Comparison of ENCODE assay signal across 8 cellular contexts in genomic region chr1:116498789-116499628, GRCh38.
DNase-seq lines count a peak whose midpoint lies in the region; ATAC-seq, FAIRE-seq and TF ChIP-seq lines count a peak whose summit lies in the region.

No MANE protein-coding gene starts in this region.

- H3K9me3 ChIP-seq in transverse colon: no peaks in the 10 kb centered on the region

- CTCF ChIA-PET in activated CD4-positive, alpha-beta T cell treated with anti-CD3 and anti-CD28 coated beads, Interleukin-2, amount 10 ng/mL, durations not matched to agents 7 days and 5 days (lab: Charles Lee): interaction anchor here (0.6 to 8.1 kb wide), 23 partner anchors 9 to 558 kb away, joined by 3 to 54 read pairs (median 5); no protein-coding TSS in a partner anchor

- in situ Hi-C loops in ACHN (cut with HindIII; ENCODE audit: low pct_ligation_motif_present, low pct_unique_long_range_greater_than_20kb, low sequenced_read_pairs) (loop anchor here (25.0 kb wide), 1 partner anchor 362 kb away; no protein-coding TSS in a partner anchor), transverse colon (cut with MboI; ENCODE audit: low pct_ligation_motif_present in 1 of 4, low pct_unique_long_range_greater_than_20kb in 1 of 4, low sequenced_read_pairs in 3 of 4) (loop anchor here in 3 of 4 donors (10.0 to 25.0 kb wide), 4 partner anchors 114 to 364 kb away; partner anchors contain the start of gene ATP1A1 (in 2 of the 3))

- intact Hi-C loops in transverse colon (cut with DNase I; ENCODE audit: low total_unique reads): no loop called here

- POLR2A ChIA-PET in activated CD4-positive, alpha-beta T cell treated with anti-CD3 and anti-CD28 coated beads, Interleukin-2, amount 10 ng/mL, durations not matched to agents 7 days and 5 days (lab: Charles Lee): interaction anchor here (0.6 kb wide), 1 partner anchor 360 kb away, joined by 3 read pairs; no protein-coding TSS in a partner anchor

- peak; percentile 65 for DNase-seq in ACHN
- DNase-seq in GM12892 (ENCODE audit: insufficient read length): peak; percentile 32
- DNase-seq in NCI-H446 (lab: John Stamatoyannopoulos, UW): peak; percentile 71 to 87
- DNase-seq in activated CD4-positive, alpha-beta T cell treated with anti-CD3 and anti-CD28 coated beads, Interleukin-2, amount 10 ng/mL, durations not matched to agents 7 days and 5 days: peak; percentile 67
- DNase-seq in endothelial cell (ENCODE audit: low spot score): peak; percentile 79
- peak in 1 of 2 experiments; percentile 58 for DNase-seq in mesothelial cell of epicardium (ENCODE audit: low spot score in 2 of 2, unreplicated experiment in 2 of 2)
- peak; percentile 64 for DNase-seq in transverse colon

- peak; percentile 76 for FAIRE-seq in GM12892 (lab: Jason Lieb, UNC)

- no peak overlapping the region for H3K4me3 Mint-ChIP-seq in activated CD4-positive, alpha-beta T cell treated with anti-CD3 and anti-CD28 coated beads, Interleukin-2, amount 10 ng/mL, durations not matched to agents 7 days and 5 days
- H3K4me3 Mint-ChIP-seq in endothelial cell (ENCODE audit: unreplicated experiment) (no peak overlapping the region), mesothelial cell of epicardium (no peak overlapping the region)

- H3K4me3 ChIP-seq in transverse colon: no peak overlapping the region

- ATAC-seq in HG03378 (IDR thresholded peaks at IDR 0.05; ENCODE audit: unreplicated experiment): peak; percentile 57

- H3K27me3 Mint-ChIP-seq in activated CD4-positive, alpha-beta T cell treated with anti-CD3 and anti-CD28 coated beads, Interleukin-2, amount 10 ng/mL, durations not matched to agents 7 days and 5 days: no peaks in the 10 kb centered on the region
- H3K27me3 Mint-ChIP-seq in endothelial cell (ENCODE audit: unreplicated experiment) (no peaks in the 10 kb centered on the region), mesothelial cell of epicardium (ENCODE audit: low read depth) (no peaks in the 10 kb centered on the region)

- no peak for TF ChIP-seq EP300 in transverse colon (IDR thresholded peaks at IDR 0.05; ENCODE audit: low read depth)

- H3K4me1 ChIP-seq in transverse colon: peaks cover 0 to 42% (median 2%) of the 10 kb centered on the region in 4 donors

- peaks cover 9% of the 10 kb centered on the region for H3K36me3 Mint-ChIP-seq in activated CD4-positive, alpha-beta T cell treated with anti-CD3 and anti-CD28 coated beads, Interleukin-2, amount 10 ng/mL, durations not matched to agents 7 days and 5 days (ENCODE audit: low read depth)
- H3K36me3 Mint-ChIP-seq in endothelial cell (ENCODE audit: low read depth, unreplicated experiment) (peaks cover 3% of the 10 kb centered on the region), mesothelial cell of epicardium (no peaks in the 10 kb centered on the region)

- peak; percentile 82 for TF ChIP-seq CTCF in endothelial cell (IDR thresholded peaks at IDR 0.05; ENCODE audit: unreplicated experiment)
- peak; percentile 87 for TF ChIP-seq CTCF in mesothelial cell of epicardium (IDR thresholded peaks at IDR 0.05; ENCODE audit: unreplicated experiment)
- TF ChIP-seq CTCF in transverse colon (IDR thresholded peaks at IDR 0.05): peak; percentile 69 to 93 (median 78)

- no peaks in the 10 kb centered on the region for H3K36me3 ChIP-seq in transverse colon

- 54 to 100% methylated on average over 2 to 13 of the region's 13 CpGs for WGBS in transverse colon (ENCODE audit: low coverage in 1 of 2), 2 donors

- TF ChIP-seq POLR2A in GM12892 (IDR thresholded peaks at IDR 0.05; ENCODE audit: low read depth, low read length) (no peak), transverse colon (IDR thresholded peaks at IDR 0.05) (no peak)

- H3K4me1 Mint-ChIP-seq in activated CD4-positive, alpha-beta T cell treated with anti-CD3 and anti-CD28 coated beads, Interleukin-2, amount 10 ng/mL, durations not matched to agents 7 days and 5 days: peaks cover 52% of the 10 kb centered on the region
- H3K4me1 Mint-ChIP-seq in endothelial cell (ENCODE audit: unreplicated experiment) (peaks cover 13% of the 10 kb centered on the region), mesothelial cell of epicardium (peaks cover 21% of the 10 kb centered on the region)

- H3K27ac ChIP-seq in transverse colon: no peak overlapping the region

- H3K9me3 Mint-ChIP-seq in activated CD4-positive, alpha-beta T cell treated with anti-CD3 and anti-CD28 coated beads, Interleukin-2, amount 10 ng/mL, durations not matched to agents 7 days and 5 days: no peaks in the 10 kb centered on the region
- H3K9me3 Mint-ChIP-seq in endothelial cell (ENCODE audit: unreplicated experiment) (no peaks in the 10 kb centered on the region), mesothelial cell of epicardium (no peaks in the 10 kb centered on the region)

- H3K27ac Mint-ChIP-seq in activated CD4-positive, alpha-beta T cell treated with anti-CD3 and anti-CD28 coated beads, Interleukin-2, amount 10 ng/mL, durations not matched to agents 7 days and 5 days: no peak overlapping the region
- H3K27ac Mint-ChIP-seq in endothelial cell (ENCODE audit: unreplicated experiment) (no peak overlapping the region), mesothelial cell of epicardium (no peak overlapping the region)

- no peaks in the 10 kb centered on the region for H3K27me3 ChIP-seq in transverse colon
